Comparison of ENCODE assay signal across 8 cellular contexts in the genomic region with DNA sequence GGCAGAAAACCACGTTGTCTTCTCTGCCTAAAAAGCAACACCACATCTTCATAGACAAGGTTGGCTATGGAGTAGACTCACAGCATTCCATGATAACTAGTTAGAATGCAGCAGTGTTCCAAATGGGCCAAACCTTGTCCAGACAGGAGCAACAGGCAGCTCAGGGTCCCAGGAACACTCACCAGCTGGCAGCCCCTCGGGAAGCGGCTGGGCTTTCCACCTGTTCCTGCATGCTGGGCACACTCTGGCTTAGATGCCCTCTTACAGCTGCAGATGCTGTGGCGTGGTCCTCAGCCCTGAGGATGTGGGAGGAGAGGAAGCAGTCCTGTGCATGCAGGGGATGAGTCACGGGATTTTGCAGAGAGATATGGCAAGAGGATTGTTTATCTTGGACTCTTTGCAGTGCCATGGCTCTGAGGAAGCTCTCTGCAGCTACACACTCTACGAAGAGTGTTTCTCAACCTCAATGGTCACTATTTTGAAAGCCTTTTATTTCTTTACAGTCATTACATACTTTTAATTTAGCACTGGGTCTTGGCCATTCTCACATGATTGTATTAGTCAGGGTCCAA. TPM values are rescaled to one million over a fixed set of nuclear protein-coding genes. Genes with fewer than 3 reads are reported as not detected.
DNase-seq lines count a peak whose midpoint lies in the region; ATAC-seq lines count a peak whose summit lies in the region.

No MANE protein-coding gene starts in this region.

- ATAC-seq in activated CD4-positive, CD25-positive, alpha-beta regulatory T cell treated with anti-CD3 and anti-CD28 coated beads, Interleukin-2, amount 50 U/mL, for 24 hours, result peak; percentile 27 to 32
- ATAC-seq in naive B cell (ENCODE audit: low read depth in 2 of 2) (no peak), GM19463 (IDR thresholded peaks at IDR 0.05; ENCODE audit: unreplicated experiment) (no peak)

- peak overlapping the region in 1 of 8 donors; percentile 15 for H3K4me3 Mint-ChIP-seq in naive B cell

- DNase-seq in activated CD4-positive, CD25-positive, alpha-beta regulatory T cell (lab: John Stamatoyannopoulos, UW), result no peak
- DNase-seq in NOMO-1 treated with DMSO at 0.1 percent for 48 hours (lab: John Stamatoyannopoulos, UW; ENCODE audit: unreplicated experiment) (peak; percentile 93), dermis blood vessel endothelial cell (peak; percentile 98), naive B cell (no peak), NAMALWA (ENCODE audit: low spot score) (no peak)
- no peak for DNase-seq in activated CD8-positive, alpha-beta memory T cell treated with anti-CD3 and anti-CD28 coated beads for 24 hours

- no peaks in the 10 kb centered on the region for H3K9me3 Mint-ChIP-seq in naive B cell

- H3K27ac Mint-ChIP-seq in naive B cell, result peak overlapping the region in 4 of 6 donors; percentile 58 to 88 (median 66)

- H3K36me3 Mint-ChIP-seq in naive B cell, result peaks cover 7 to 17% of the 10 kb centered on the region in 2 donors

- peaks cover 39 to 66% (median 57%) of the 10 kb centered on the region in 3 donors for H3K4me1 Mint-ChIP-seq in naive B cell

- no peaks in the 10 kb centered on the region for H3K27me3 Mint-ChIP-seq in naive B cell

RNA-seq across cellular contexts. Expression of gene NRROS, which starts 11.3 kb away (rescaled TPM):
- total RNA-seq in dermis blood vessel endothelial cell, result 13.4 and 16.8 TPM in 2 replicates
- polyA plus RNA-seq in naive B cell (ENCODE audit: low read depth in 6 of 6), result 10 to 100 TPM in 2 of 6 donors, 1 to 10 TPM in 4; 1.2 to 11.8 (median 4.9) TPM

Comparison
In these comparisons a context has a peak if more than half of its experiments do, and no peak if none do; other contexts are left out.
1. ATAC-seq: peak in activated CD4-positive, CD25-positive, alpha-beta regulatory T cell treated with anti-CD3 and anti-CD28 coated beads, Interleukin-2, amount 50 U/mL, for 24 hours (2 of 2); none in naive B cell (0 of 2) and GM19463 (single experiment).
2. DNase-seq: peak in NOMO-1 treated with DMSO at 0.1 percent for 48 hours (single experiment) and dermis blood vessel endothelial cell (single experiment); none in activated CD4-positive, CD25-positive, alpha-beta regulatory T cell (0 of 4), naive B cell (single experiment), activated CD8-positive, alpha-beta memory T cell treated with anti-CD3 and anti-CD28 coated beads for 24 hours (single experiment) and NAMALWA (single experiment).